Comparison of ENCODE assay signal across 14 cellular contexts in the genomic region with DNA sequence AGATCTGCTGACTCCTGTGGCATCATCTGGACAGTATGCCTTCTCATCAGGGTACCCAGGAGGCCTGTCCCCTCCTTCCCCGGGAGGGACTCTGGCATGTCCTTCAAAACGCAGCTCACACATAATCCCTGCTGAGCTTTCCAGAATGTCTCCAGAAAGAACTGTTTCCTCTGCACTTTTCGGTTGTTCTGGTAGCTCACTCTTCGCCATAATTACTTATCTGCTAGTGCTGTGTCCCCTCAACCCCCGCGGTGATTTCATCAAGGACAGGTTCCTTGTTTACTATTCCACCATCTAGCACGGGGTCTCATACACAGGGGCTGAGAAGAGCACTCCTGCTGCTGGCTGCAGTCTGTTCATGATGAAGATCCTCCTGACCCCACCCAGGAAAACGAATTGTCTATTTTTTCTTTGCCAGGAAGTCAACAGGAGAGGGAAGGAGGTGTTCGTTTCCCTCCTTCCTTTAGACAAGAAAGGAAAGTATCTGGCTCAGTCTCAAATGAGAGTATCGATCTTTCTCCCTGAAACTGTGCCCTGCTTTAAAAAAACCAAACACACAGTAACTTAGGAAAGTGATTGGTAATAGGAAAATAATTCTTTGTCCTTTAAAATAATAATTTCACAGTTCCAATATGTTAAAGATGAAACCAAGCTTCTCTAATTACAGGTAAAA.
DNase-seq lines count a peak whose midpoint lies in the region; ATAC-seq and TF ChIP-seq lines count a peak whose summit lies in the region.
"Had no signal": no experiment of that assay in that cellular context is flagged by ENCODE, and none has a peak within 500 bp of the region (broad histone marks: within the 10 kb centered on the region; RNA-seq: fewer than 3 reads in every experiment).

No MANE protein-coding gene starts in this region.

- no peak overlapping the region for H4K91ac ChIP-seq in H9 (ENCODE audit: insufficient read length, low read depth, low read length)

- no peaks in the 10 kb centered on the region for H3K27me3 Mint-ChIP-seq in H9 (ENCODE audit: low read depth)
- H3K27me3 Mint-ChIP-seq in neural progenitor cell (ENCODE audit: insufficient read depth, low read depth), result no peaks in the 10 kb centered on the region
- peaks cover 15% of the 10 kb centered on the region for H3K27me3 Mint-ChIP-seq in activated naive CD8-positive, alpha-beta T cell treated with anti-CD3 and anti-CD28 coated beads, Interleukin-2, amount 50 U/mL, for 24 hours

- no peak overlapping the region for H2AK5ac ChIP-seq in H9 (ENCODE audit: insufficient read length, low read length)

- no CpG with 5 or more reads among the region's 10 CpGs for WGBS in H9 (ENCODE audit: extremely low coverage, insufficient read length, low lambda C conversion rate)
- 52% methylated on average over 10 of the region's 10 CpGs for WGBS in esophagus muscularis mucosa

- H3K4me3 Mint-ChIP-seq in H9 (no peak overlapping the region), neural progenitor cell (no peak overlapping the region)
- H3K4me3 Mint-ChIP-seq in activated naive CD8-positive, alpha-beta T cell treated with anti-CD3 and anti-CD28 coated beads, Interleukin-2, amount 50 U/mL, for 24 hours, result no peak overlapping the region
- H3K4me3 Mint-ChIP-seq: natural killer cell had no signal

- TF ChIP-seq CTCF in H9 (conservative IDR thresholded peaks at IDR 0.05) (no peak), esophagus muscularis mucosa (IDR thresholded peaks at IDR 0.05) (no peak), neural progenitor cell (IDR thresholded peaks at IDR 0.05) (no peak), vagina (IDR thresholded peaks at IDR 0.05) (no peak)

- no peak overlapping the region for H3K4ac ChIP-seq in H9 (ENCODE audit: low read depth, low read length)

- H3K36me3 ChIP-seq in esophagus muscularis mucosa (no peaks in the 10 kb centered on the region), neural progenitor cell (no peaks in the 10 kb centered on the region), vagina (no peaks in the 10 kb centered on the region)
- H3K36me3 ChIP-seq: thoracic aorta had no signal

- peaks cover 0 to 4% (median 3%) of the 10 kb centered on the region in 3 experiments; a peak in 4 of 7 replicates for H3K36me3 Mint-ChIP-seq in H9 (ENCODE audit: insufficient read depth in 1 of 3, low read depth in 3 of 3)
- peaks cover 7% of the 10 kb centered on the region for H3K36me3 Mint-ChIP-seq in neural progenitor cell
- no peaks in the 10 kb centered on the region for H3K36me3 Mint-ChIP-seq in activated naive CD8-positive, alpha-beta T cell treated with anti-CD3 and anti-CD28 coated beads, Interleukin-2, amount 50 U/mL, for 24 hours (ENCODE audit: low read depth)
- H3K36me3 Mint-ChIP-seq: natural killer cell had no signal

- H2BK15ac ChIP-seq in H9 (ENCODE audit: low read depth, low read length), result no peak overlapping the region

- H4K5ac ChIP-seq in H9 (ENCODE audit: insufficient read length, low read depth, low read length), result no peak overlapping the region

- intact Hi-C loops in esophagus muscularis mucosa (cut with DNase I), result no loop called here
- intact Hi-C loops in vagina (cut with DNase I), result no loop called here

- peaks cover 5% of the 10 kb centered on the region; the same call in 1 of the 2 replicates for H3K4me1 ChIP-seq in H9 (ENCODE audit: insufficient read depth, low read length)
- H3K4me1 ChIP-seq in esophagus muscularis mucosa, result no peaks in the 10 kb centered on the region
- H3K4me1 ChIP-seq in neural progenitor cell, result peaks cover 19% of the 10 kb centered on the region
- H3K4me1 ChIP-seq in vagina, result no peaks in the 10 kb centered on the region
- H3K4me1 ChIP-seq: Caco-2 had no signal

- peaks cover 3% of the 10 kb centered on the region for H3F3A ChIP-seq in neural progenitor cell (ENCODE audit: low read depth)

- H3K9me3 Mint-ChIP-seq in H9 (no peaks in the 10 kb centered on the region), neural progenitor cell (no peaks in the 10 kb centered on the region)
- H3K9me3 Mint-ChIP-seq in activated naive CD8-positive, alpha-beta T cell treated with anti-CD3 and anti-CD28 coated beads, Interleukin-2, amount 50 U/mL, for 24 hours, result no peaks in the 10 kb centered on the region
- H3K9me3 Mint-ChIP-seq: activated T-helper 2 cell treated with anti-CD3 and anti-CD28 coated beads, Interferon-gamma antibody, Interleukin-2, Interleukin-4, amounts not matched to agents 10 μg/mL and 5 μg/mL and 100 μg/mL, durations not matched to agents 14 hours and 24 hours and 36 hours; natural killer cell had no signal

- H2BK20ac ChIP-seq in H9 (ENCODE audit: low read depth, low read length, poor library complexity, severe bottlenecking), result no peak overlapping the region

- DNase-seq in H9, result no peak
- DNase-seq in NCI-H69 (lab: John Stamatoyannopoulos, UW), result peak; percentile 9
- DNase-seq in esophagus muscularis mucosa (ENCODE audit: extremely low spot score), result peak; percentile 39
- peak; percentile 19 for DNase-seq in neural progenitor cell (ENCODE audit: low spot score)
- DNase-seq in islet precursor cell, result no peak
- DNase-seq in vagina (ENCODE audit: extremely low spot score in 2 of 2), result no peak
- no peak for DNase-seq in activated naive CD8-positive, alpha-beta T cell treated with anti-CD3 and anti-CD28 coated beads, Interleukin-2, amount 50 U/mL, for 24 hours
- DNase-seq: Caco-2, erythroblast, MV-4-11, natural killer cell had no signal

- ATAC-seq in activated naive CD8-positive, alpha-beta T cell treated with anti-CD3 and anti-CD28 coated beads, Interleukin-2, amount 50 U/mL, for 24 hours, result no peak
- ATAC-seq in GM19395 (IDR thresholded peaks at IDR 0.05; ENCODE audit: unreplicated experiment), result no peak
- ATAC-seq: natural killer cell had no signal

- no peaks in the 10 kb centered on the region for H3K27me3 ChIP-seq in H9 (ENCODE audit: insufficient read depth, low read length)
- peaks cover 0 to 28% (median 2%) of the 10 kb centered on the region in 4 donors for H3K27me3 ChIP-seq in esophagus muscularis mucosa
- H3K27me3 ChIP-seq in neural progenitor cell, result no peaks in the 10 kb centered on the region
- H3K27me3 ChIP-seq in vagina, result no peaks in the 10 kb centered on the region

- H3K9ac ChIP-seq in H9 (ENCODE audit: extremely low read depth, insufficient read length, low read length) (no peak overlapping the region), neural progenitor cell (no peak overlapping the region)

- no peak overlapping the region for H2BK12ac ChIP-seq in H9 (ENCODE audit: insufficient read length, low read depth, low read length)

- peaks cover 3% of the 10 kb centered on the region for H3K79me1 ChIP-seq in H9 (ENCODE audit: insufficient read depth, low read depth, low read length, poor library complexity, severe bottlenecking)

- no peak overlapping the region for H3T11ph ChIP-seq in H9 (ENCODE audit: low read length)

- H3K27ac Mint-ChIP-seq in H9, result peak overlapping the region; percentile 9 to 49 (median 47); a peak in 5 of 7 replicates
- H3K27ac Mint-ChIP-seq in neural progenitor cell, result no peak overlapping the region
- H3K27ac Mint-ChIP-seq in activated naive CD8-positive, alpha-beta T cell treated with anti-CD3 and anti-CD28 coated beads, Interleukin-2, amount 50 U/mL, for 24 hours, result no peak overlapping the region
- H3K27ac Mint-ChIP-seq: activated T-helper 2 cell treated with anti-CD3 and anti-CD28 coated beads, Interferon-gamma antibody, Interleukin-2, Interleukin-4, amounts not matched to agents 10 μg/mL and 5 μg/mL and 100 μg/mL, durations not matched to agents 14 hours and 24 hours and 36 hours; natural killer cell had no signal

- no peak overlapping the region for H4K8ac ChIP-seq in H9 (replicated peaks; ENCODE audit: insufficient read length, low read depth, low read length)

- H3K27ac ChIP-seq in H9 (ENCODE audit: insufficient read length, low read depth, low read length) (no peak overlapping the region), esophagus muscularis mucosa (replicated peaks in 1 of 4) (no peak overlapping the region), neural progenitor cell (peak overlapping the region; percentile 36), vagina (no peak overlapping the region)
- H3K27ac ChIP-seq: thoracic aorta had no signal

- no peak for TF ChIP-seq EP300 in esophagus muscularis mucosa (IDR thresholded peaks at IDR 0.05)

- H3K23ac ChIP-seq in H9 (ENCODE audit: insufficient read length, low read depth, low read length), result no peak overlapping the region

- no peak overlapping the region for H2BK5ac ChIP-seq in H9 (ENCODE audit: insufficient read length, low read length)

- H3K4me1 Mint-ChIP-seq in H9 (peaks cover 34 to 35% of the 10 kb centered on the region in 2 experiments), neural progenitor cell (peaks cover 45% of the 10 kb centered on the region)
- H3K4me1 Mint-ChIP-seq in activated naive CD8-positive, alpha-beta T cell treated with anti-CD3 and anti-CD28 coated beads, Interleukin-2, amount 50 U/mL, for 24 hours, result no peaks in the 10 kb centered on the region

- H2BK120ac ChIP-seq in H9 (ENCODE audit: low read depth, low read length, poor library complexity, severe bottlenecking), result no peak overlapping the region

- H3K14ac ChIP-seq in H9 (ENCODE audit: insufficient read depth, low read length), result no peak overlapping the region

- H3K4me2 ChIP-seq in H9 (ENCODE audit: insufficient read depth, insufficient read length, low read length) (no peak overlapping the region), neural progenitor cell (peak overlapping the region; percentile 15)

- H3K56ac ChIP-seq in H9 (ENCODE audit: insufficient read length, low read depth, low read length), result no peak overlapping the region

- H2AFZ ChIP-seq in H9 (ENCODE audit: low read length), result no peak overlapping the region
- H2AFZ ChIP-seq in neural progenitor cell (replicated peaks), result no peak overlapping the region

- H3K9me3 ChIP-seq in H9 (ENCODE audit: control insufficient read depth, low read depth, low read length) (no peaks in the 10 kb centered on the region), esophagus muscularis mucosa (no peaks in the 10 kb centered on the region), neural progenitor cell (ENCODE audit: low read depth) (no peaks in the 10 kb centered on the region), vagina (no peaks in the 10 kb centered on the region)
- H3K9me3 ChIP-seq: Caco-2, thoracic aorta had no signal

- no peak overlapping the region for H3K4me3 ChIP-seq in esophagus muscularis mucosa
- H3K4me3 ChIP-seq in neural progenitor cell, result no peak overlapping the region
- H3K4me3 ChIP-seq in vagina, result no peak overlapping the region
- H3K4me3 ChIP-seq: thoracic aorta had no signal

- H4K20me1 ChIP-seq in H9 (ENCODE audit: control insufficient read depth, insufficient read depth, insufficient read length), result no peaks in the 10 kb centered on the region
- H4K20me1 ChIP-seq in neural progenitor cell (ENCODE audit: low read depth), result peaks cover 95% of the 10 kb centered on the region

- H3K79me2 ChIP-seq in H9 (ENCODE audit: insufficient read depth, low read length) (no peaks in the 10 kb centered on the region; the same call in 1 of the 2 replicates), neural progenitor cell (ENCODE audit: low read depth) (peaks cover 100% of the 10 kb centered on the region)

- TF ChIP-seq POLR2A in esophagus muscularis mucosa (IDR thresholded peaks at IDR 0.05; ENCODE audit: low read depth), result no peak
- TF ChIP-seq POLR2A in vagina (IDR thresholded peaks at IDR 0.05), result no peak

- H3K18ac ChIP-seq in H9 (ENCODE audit: insufficient read length, low read depth, low read length), result no peak overlapping the region

- H3K23me2 ChIP-seq in H9 (ENCODE audit: insufficient read length, low read depth, low read length, poor library complexity, severe bottlenecking), result no peaks in the 10 kb centered on the region

Comparison
In these comparisons a context has a peak if more than half of its experiments do, and no peak if none do; other contexts are left out.
1. DNase-seq: peak in NCI-H69 (single experiment), esophagus muscularis mucosa (single experiment) and neural progenitor cell (single experiment); none in H9 (single experiment), islet precursor cell (single experiment), vagina (0 of 2) and activated naive CD8-positive, alpha-beta T cell treated with anti-CD3 and anti-CD28 coated beads, Interleukin-2, amount 50 U/mL, for 24 hours (single experiment).
2. H3K27ac Mint-ChIP-seq: peak in H9 (3 of 3); none in neural progenitor cell (single experiment) and activated naive CD8-positive, alpha-beta T cell treated with anti-CD3 and anti-CD28 coated beads, Interleukin-2, amount 50 U/mL, for 24 hours (single experiment).